ENCODE assay signal across 8 cellular contexts in genomic region chr10:80187465-80188409, GRCh38. TPM values are rescaled to one million over a fixed set of nuclear protein-coding genes. Genes with fewer than 3 reads are reported as not detected.
DNase-seq lines count a peak whose midpoint lies in the region; ATAC-seq and TF ChIP-seq lines count a peak whose summit lies in the region.

No MANE protein-coding gene starts in this region.

- H4K20me1 ChIP-seq in smooth muscle cell (ENCODE audit: low read depth) = peaks cover 98% of the 10 kb centered on the region

- no peak overlapping the region for H3K27ac ChIP-seq in smooth muscle cell (ENCODE audit: low read depth)

- no peak overlapping the region for H3K9ac ChIP-seq in smooth muscle cell (ENCODE audit: low read depth)

- peaks cover 94% of the 10 kb centered on the region for H3K79me2 ChIP-seq in smooth muscle cell (ENCODE audit: low read depth)

- 86% methylated on average over 16 of the region's 16 CpGs for WGBS in smooth muscle cell (ENCODE audit: low lambda C conversion rate)

- no peaks in the 10 kb centered on the region for H3K36me3 ChIP-seq in smooth muscle cell (ENCODE audit: low read depth)

- peak; percentile 90 for ATAC-seq in GM21447 (IDR thresholded peaks at IDR 0.05; ENCODE audit: unreplicated experiment)
- ATAC-seq in esophagus mucosa = peak; percentile 54

- DNase-seq in GF-D8 (lab: John Stamatoyannopoulos, UW) = peak; percentile 99
- peak; percentile 97 for DNase-seq in Jurkat, Clone E6-1 (ENCODE audit: low read depth, low spot score)
- DNase-seq in activated CD4-positive, CD25-positive, alpha-beta regulatory T cell treated with anti-CD3 and anti-CD28 coated beads, Interleukin-2, amount 50 U/mL, for 16 hours (ENCODE audit: low read depth, low spot score) = peak; percentile 61
- peak; percentile 25 to 54 for DNase-seq in stimulated activated CD4-positive, alpha-beta T cell treated with anti-CD3 and anti-CD28 coated beads, Interleukin-15, amount 100 ng/mL, for 1 hour (ENCODE audit: low read depth in 1 of 2, low spot score in 1 of 2)
- no peak for DNase-seq in smooth muscle cell (lab: John Stamatoyannopoulos, UW; ENCODE audit: unreplicated experiment)
- DNase-seq in Ammon's horn (ENCODE audit: low spot score) = no peak

- no peaks in the 10 kb centered on the region for H3K27me3 ChIP-seq in smooth muscle cell (ENCODE audit: low read depth)

- peak overlapping the region; percentile 47 for H3K4me3 ChIP-seq in Jurkat, Clone E6-1 (ENCODE audit: low read length)
- no peak overlapping the region for H3K4me3 ChIP-seq in smooth muscle cell

- H3K9me3 ChIP-seq in smooth muscle cell (replicated peaks; ENCODE audit: low read depth) = no peaks in the 10 kb centered on the region

- no peaks in the 10 kb centered on the region for H3K4me1 ChIP-seq in smooth muscle cell (ENCODE audit: low read depth)

- no peak overlapping the region for H3K4me2 ChIP-seq in smooth muscle cell

- H3F3A ChIP-seq in smooth muscle cell (ENCODE audit: low read depth) = no peaks in the 10 kb centered on the region

- TF ChIP-seq CTCF in smooth muscle cell (IDR thresholded peaks at IDR 0.05; ENCODE audit: borderline replicate concordance, insufficient read depth, poor library complexity, severe bottlenecking) = no peak

- H2AFZ ChIP-seq in smooth muscle cell (ENCODE audit: low read depth) = no peak overlapping the region

RNA-seq across cellular contexts. Expression of gene ANXA11, which starts 17.6 kb away (rescaled TPM):
- 169 TPM for polyA plus RNA-seq in Jurkat, Clone E6-1 (2012; ENCODE audit: insufficient read depth, insufficient read length)
- 261 TPM for total RNA-seq in esophagus mucosa
- total RNA-seq in smooth muscle cell = 36.6 and 39.5 TPM in 2 replicates
- 93.4 and 101 TPM in 2 replicates for polyA plus RNA-seq in smooth muscle cell

RNA-seq across cellular contexts. Expression of gene PLAC9, which starts 55.2 kb away (rescaled TPM):
- polyA plus RNA-seq in Jurkat, Clone E6-1 (2012; ENCODE audit: insufficient read depth, insufficient read length) = not detected
- 5.0 TPM for total RNA-seq in esophagus mucosa
- total RNA-seq in smooth muscle cell = 1.5 TPM in 1 of 2 replicates, not detected in the other
- polyA plus RNA-seq in smooth muscle cell = 14.6 and 23.7 TPM in 2 replicates

Comparison
In these comparisons a context has a peak if more than half of its experiments do, and no peak if none do; other contexts are left out.
1. DNase-seq: peak in GF-D8 (single experiment), Jurkat, Clone E6-1 (single experiment), activated CD4-positive, CD25-positive, alpha-beta regulatory T cell treated with anti-CD3 and anti-CD28 coated beads, Interleukin-2, amount 50 U/mL, for 16 hours (single experiment) and stimulated activated CD4-positive, alpha-beta T cell treated with anti-CD3 and anti-CD28 coated beads, Interleukin-15, amount 100 ng/mL, for 1 hour (2 of 2); none in smooth muscle cell (single experiment) and Ammon's horn (single experiment).